8 cellular contexts compared by ENCODE assay signal in the genomic region with DNA sequence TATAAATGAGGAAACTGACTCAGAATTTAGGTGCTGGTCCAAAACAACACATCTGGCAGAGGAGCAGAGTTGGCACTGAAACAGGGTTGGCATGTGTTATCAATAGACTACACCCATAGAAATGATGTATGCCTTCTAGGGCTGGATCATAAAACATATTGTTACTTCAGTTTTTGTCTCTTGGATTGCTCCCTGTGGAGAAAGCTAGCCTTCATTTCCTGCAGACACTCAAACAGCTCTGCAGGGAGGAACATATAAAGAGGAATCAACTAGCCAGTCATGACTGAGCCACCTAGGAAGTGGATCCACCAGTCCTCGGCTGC. TPM values are rescaled to one million over a fixed set of nuclear protein-coding genes. Genes with fewer than 3 reads are reported as not detected.
DNase-seq lines count a peak whose midpoint lies in the region; ATAC-seq and TF ChIP-seq lines count a peak whose summit lies in the region.

No MANE protein-coding gene starts in this region.

- H3K4me3 Mint-ChIP-seq in WTC11, result peak overlapping the region; percentile 99
- peak overlapping the region; percentile 100 for H3K4me3 Mint-ChIP-seq in stimulated activated naive B cell treated with anti-CD40 and anti-IgM and Interleukin-4, amounts not matched to agents 10 μg/mL and 1 μg/mL and 100 μg/mL, for 72 hours

- peak overlapping the region; percentile 80 for H3K4me3 ChIP-seq in BJ (ENCODE audit: low read depth, low read length)
- H3K4me3 ChIP-seq in HAP-1, result peak overlapping the region; percentile 94
- H3K4me3 ChIP-seq in left ventricle myocardium inferior, result peak overlapping the region; percentile 90

- in situ Hi-C loops in HAP-1 (cut with MboI; ENCODE audit: low sequenced_read_pairs), result no loop called here

- no peak for DNase-seq in BJ (ENCODE audit: low read depth)
- DNase-seq in HAP-1 (ENCODE audit: low spot score in 2 of 2), result no peak
- no peak for DNase-seq in WTC11 (ENCODE audit: low spot score)
- no peak for DNase-seq in left ventricle myocardium inferior
- DNase-seq in stimulated activated naive B cell treated with anti-CD40 and anti-IgM and Interleukin-4, amounts not matched to agents 10 μg/mL and 1 μg/mL and 100 μg/mL, for 72 hours, result no peak
- DNase-seq in NCI-H2227 (lab: John Stamatoyannopoulos, UW; ENCODE audit: unreplicated experiment), result no peak
- DNase-seq in foreskin melanocyte, result no peak
- DNase-seq in H4 (ENCODE audit: low spot score), result no peak

- peak overlapping the region; percentile 84 for H3K27ac ChIP-seq in left ventricle myocardium inferior (replicated peaks)

- H3K27ac Mint-ChIP-seq in WTC11, result no peak overlapping the region
- no peak overlapping the region for H3K27ac Mint-ChIP-seq in stimulated activated naive B cell treated with anti-CD40 and anti-IgM and Interleukin-4, amounts not matched to agents 10 μg/mL and 1 μg/mL and 100 μg/mL, for 72 hours

- H3K9me3 Mint-ChIP-seq in WTC11, result peaks cover 4% of the 10 kb centered on the region
- H3K9me3 Mint-ChIP-seq in stimulated activated naive B cell treated with anti-CD40 and anti-IgM and Interleukin-4, amounts not matched to agents 10 μg/mL and 1 μg/mL and 100 μg/mL, for 72 hours, result no peaks in the 10 kb centered on the region

- TF ChIP-seq CTCF in BJ (IDR thresholded peaks at IDR 0.05; ENCODE audit: insufficient read depth, low read depth, low read length), result no peak
- TF ChIP-seq CTCF in WTC11 (IDR thresholded peaks at IDR 0.05), result no peak
- no peak for TF ChIP-seq CTCF in left ventricle myocardium inferior (IDR thresholded peaks at IDR 0.05; ENCODE audit: borderline replicate concordance)

- H3K9me3 ChIP-seq in HAP-1 (no peaks in the 10 kb centered on the region), left ventricle myocardium inferior (replicated peaks) (no peaks in the 10 kb centered on the region)

- CTCF ChIA-PET in BJ (lab: Yijun Ruan, JAX), result no interaction called here
- CTCF ChIA-PET in WTC11 (lab: Charles Lee), result no interaction called here

- peaks cover 24% of the 10 kb centered on the region for H3K36me3 Mint-ChIP-seq in WTC11
- H3K36me3 Mint-ChIP-seq in stimulated activated naive B cell treated with anti-CD40 and anti-IgM and Interleukin-4, amounts not matched to agents 10 μg/mL and 1 μg/mL and 100 μg/mL, for 72 hours, result peaks cover 12 to 19% of the 10 kb centered on the region in 2 donors

- peaks cover 35% of the 10 kb centered on the region for H3K27me3 Mint-ChIP-seq in WTC11 (ENCODE audit: low read depth)
- no peaks in the 10 kb centered on the region for H3K27me3 Mint-ChIP-seq in stimulated activated naive B cell treated with anti-CD40 and anti-IgM and Interleukin-4, amounts not matched to agents 10 μg/mL and 1 μg/mL and 100 μg/mL, for 72 hours

- POLR2A ChIA-PET in BJ (lab: Charles Lee), result no interaction called here
- POLR2A ChIA-PET in WTC11 (lab: Charles Lee), result no interaction called here

- intact Hi-C loops in left ventricle myocardium inferior (cut with micrococcal nuclease), result no loop called here

- H3K36me3 ChIP-seq in BJ (ENCODE audit: control insufficient read depth, insufficient read depth, low read length) (peaks cover 2% of the 10 kb centered on the region; the same call in 1 of the 2 replicates), HAP-1 (replicated peaks) (peaks cover 31% of the 10 kb centered on the region), left ventricle myocardium inferior (peaks cover 21% of the 10 kb centered on the region)

- H3K27me3 ChIP-seq in BJ (ENCODE audit: control insufficient read depth, insufficient read depth, low read length), result 0 out of 2 replicates have a peak, but pooled peaks cover 1% of the 10 kb centered on the region
- peaks cover 8% of the 10 kb centered on the region for H3K27me3 ChIP-seq in HAP-1 (ENCODE audit: low read depth)
- peaks cover 3% of the 10 kb centered on the region for H3K27me3 ChIP-seq in left ventricle myocardium inferior (ENCODE audit: low read depth)

- H3K4me1 ChIP-seq in HAP-1 (peaks cover 11% of the 10 kb centered on the region), left ventricle myocardium inferior (peaks cover 25% of the 10 kb centered on the region)

- H3K4me1 Mint-ChIP-seq in WTC11, result peaks cover 10% of the 10 kb centered on the region
- peaks cover 15 to 28% of the 10 kb centered on the region in 2 donors for H3K4me1 Mint-ChIP-seq in stimulated activated naive B cell treated with anti-CD40 and anti-IgM and Interleukin-4, amounts not matched to agents 10 μg/mL and 1 μg/mL and 100 μg/mL, for 72 hours

- ATAC-seq in WTC11, result no peak
- peak; percentile 5 to 13 for ATAC-seq in stimulated activated naive B cell treated with anti-CD40 and anti-IgM and Interleukin-4, amounts not matched to agents 10 μg/mL and 1 μg/mL and 100 μg/mL, for 72 hours (replicated peaks)

TF ChIP-seq in WTC11, 78 proteins besides CTCF, POLR2A, EP300 and RAD21:
- TF ChIP-seq ATF1 (CRISPR knock-in tag; IDR thresholded peaks at IDR 0.05) (no peak), RELA (CRISPR knock-in tag; IDR thresholded peaks at IDR 0.05; ENCODE audit: borderline replicate concordance) (no peak), MXD4 (CRISPR knock-in tag; IDR thresholded peaks at IDR 0.05; ENCODE audit: borderline replicate concordance) (no peak), ZNF138 (CRISPR knock-in tag; conservative IDR thresholded peaks at IDR 0.05) (no peak)
- TF ChIP-seq, protein P1, sequence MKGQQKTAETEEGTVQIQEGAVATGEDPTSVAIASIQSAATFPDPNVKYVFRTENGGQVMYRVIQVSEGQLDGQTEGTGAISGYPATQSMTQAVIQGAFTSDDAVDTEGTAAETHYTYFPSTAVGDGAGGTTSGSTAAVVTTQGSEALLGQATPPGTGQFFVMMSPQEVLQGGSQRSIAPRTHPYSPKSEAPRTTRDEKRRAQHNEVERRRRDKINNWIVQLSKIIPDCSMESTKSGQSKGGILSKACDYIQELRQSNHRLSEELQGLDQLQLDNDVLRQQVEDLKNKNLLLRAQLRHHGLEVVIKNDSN (CRISPR knock-in tag; IDR thresholded peaks at IDR 0.05), result no peak
- TF ChIP-seq, protein P2, sequence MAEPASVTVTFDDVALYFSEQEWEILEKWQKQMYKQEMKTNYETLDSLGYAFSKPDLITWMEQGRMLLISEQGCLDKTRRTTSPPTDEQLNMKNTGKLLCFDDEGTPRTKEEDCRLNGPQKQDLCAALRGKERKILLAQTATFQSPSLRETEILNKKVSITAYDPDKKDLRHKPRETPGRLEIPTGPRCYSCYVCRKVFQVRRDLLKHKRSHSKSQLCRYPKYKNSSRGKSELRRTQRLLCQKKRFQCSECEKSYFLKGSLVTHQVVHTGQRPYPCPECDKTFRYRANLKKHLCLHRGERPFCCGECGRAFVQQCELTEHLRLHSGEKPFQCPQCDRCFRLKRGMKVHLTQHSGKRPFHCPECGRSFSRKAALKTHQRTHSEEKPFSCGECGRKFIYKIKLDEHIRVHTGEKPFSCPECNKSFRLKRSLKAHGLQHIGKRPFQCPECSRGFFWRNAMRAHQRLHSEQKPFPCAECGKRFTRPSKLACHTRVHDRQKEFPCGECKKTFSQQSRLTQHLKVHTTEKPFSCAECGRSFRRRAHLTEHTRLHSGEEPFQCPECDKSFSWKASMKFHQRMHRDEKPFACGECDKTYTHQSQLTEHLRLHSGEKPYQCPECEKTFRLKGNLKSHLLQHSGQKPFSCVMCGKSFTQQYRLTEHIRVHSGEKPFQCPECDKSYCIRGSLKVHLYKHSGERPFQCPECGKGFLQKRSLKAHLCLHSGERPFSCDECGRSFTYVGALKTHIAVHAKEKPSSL (CRISPR knock-in tag; conservative IDR thresholded peaks at IDR 0.05), result no peak

RNA-seq across cellular contexts. Expression of a gene that starts 0.5 kb away (rescaled TPM):
- 71.5 and 140 TPM in 2 replicates for polyA plus RNA-seq in BJ (2011; rRNA removed)
- polyA minus RNA-seq in BJ (2011; rRNA and poly(A)+ RNA removed), result 52.0 and 54.0 TPM in 2 replicates
- total RNA-seq in WTC11 (2021), result 127 to 162 TPM (median 135 TPM) in 3 replicates
- 53.9 TPM for total RNA-seq in left ventricle myocardium inferior
- total RNA-seq in H4 (2014; rRNA removed; shearing (Covaris generic)), result 287 and 295 TPM in 2 replicates
